In genomic region chr10:69828115-69828870, GRCh38 we compare ENCODE assay signal across 17 cellular contexts. TPM values are rescaled to one million over a fixed set of nuclear protein-coding genes. Genes with fewer than 3 reads are reported as not detected.
A peak's percentile ranks its signal among the peaks of the same experiment; 100 is the strongest.
DNase-seq lines count a peak whose midpoint lies in the region; ATAC-seq and TF ChIP-seq lines count a peak whose summit lies in the region.
"Had no signal": no experiment of that assay in that cellular context is flagged by ENCODE, and none has a peak within 500 bp of the region (broad histone marks: within the 10 kb centered on the region; RNA-seq: fewer than 3 reads in every experiment).

No MANE protein-coding gene starts in this region.

- intact Hi-C loops in natural killer cell (cut with micrococcal nuclease) = no loop called here

- H3K4me3 ChIP-seq in GM23338 = no peak overlapping the region
- H3K4me3 ChIP-seq: MG63 had no signal

- 0 out of 2 replicates have a peak overlapping the region, but pooled peaks have one; percentile 25 for H3K4me2 ChIP-seq in GM23338

- H3K79me2 ChIP-seq in GM23338 (replicated peaks; ENCODE audit: insufficient read depth) = no peaks in the 10 kb centered on the region

- H3K27ac Mint-ChIP-seq in GM23338 = no peak overlapping the region
- H3K27ac Mint-ChIP-seq in natural killer cell = peak overlapping the region in 1 of 2 donors; percentile 61
- no peak overlapping the region for H3K27ac Mint-ChIP-seq in T-helper 2 cell treated with Interferon-gamma antibody and Interleukin-4, amounts not matched to agents 5 μg/mL and 100 μg/mL, for 36 hours
- H3K27ac Mint-ChIP-seq: CD4-positive, alpha-beta memory T cell had no signal

- peaks cover 3% of the 10 kb centered on the region; the same call in 1 of the 3 replicates for H3K36me3 Mint-ChIP-seq in GM23338 (ENCODE audit: low read depth)
- no peaks in the 10 kb centered on the region for H3K36me3 Mint-ChIP-seq in natural killer cell
- H3K36me3 Mint-ChIP-seq in T-helper 2 cell treated with Interferon-gamma antibody and Interleukin-4, amounts not matched to agents 5 μg/mL and 100 μg/mL, for 36 hours (ENCODE audit: low read depth) = no peaks in the 10 kb centered on the region
- H3K36me3 Mint-ChIP-seq: CD4-positive, alpha-beta memory T cell had no signal

- H3K9me2 ChIP-seq in GM23338 (ENCODE audit: insufficient read depth) = no peaks in the 10 kb centered on the region

- H3K4me3 Mint-ChIP-seq in GM23338 = no peak overlapping the region
- peak overlapping the region; percentile 41 for H3K4me3 Mint-ChIP-seq in natural killer cell
- no peak overlapping the region for H3K4me3 Mint-ChIP-seq in T-helper 2 cell treated with Interferon-gamma antibody and Interleukin-4, amounts not matched to agents 5 μg/mL and 100 μg/mL, for 36 hours
- H3K4me3 Mint-ChIP-seq: CD4-positive, alpha-beta memory T cell had no signal

- H3K4me1 ChIP-seq in GM23338 (ENCODE audit: insufficient read depth) = peaks cover 12% of the 10 kb centered on the region

- DNase-seq in GM23338 (ENCODE audit: low spot score) (no peak), NCI-H1417 (lab: John Stamatoyannopoulos, UW) (peak in 2 of 3 experiments; percentile 45 to 64), NCI-H69 (lab: John Stamatoyannopoulos, UW) (peak; percentile 49), natural killer cell (no peak), omental fat pad (ENCODE audit: low spot score) (no peak), NCI-H510A treated with DMSO at 0.1 percent for 48 hours (lab: John Stamatoyannopoulos, UW) (no peak)
- no peak for DNase-seq in T-helper 2 cell treated with Interferon-gamma antibody and Interleukin-4, amounts not matched to agents 5 μg/mL and 100 μg/mL, for 36 hours (ENCODE audit: low spot score)
- DNase-seq: ACHN; Calu3; CD4-positive, alpha-beta memory T cell; DMS53; MG63; NCI-H1092 treated with DMSO at 0.1 percent for 48 hours; NCI-H524; T-helper 9 cell had no signal

- no peaks in the 10 kb centered on the region for H3K36me3 ChIP-seq in GM23338 (ENCODE audit: insufficient read depth)
- H3K36me3 ChIP-seq: MG63 had no signal

- no peaks in the 10 kb centered on the region for H3F3A ChIP-seq in GM23338 (replicated peaks; ENCODE audit: low read depth)

- H3K4me1 Mint-ChIP-seq in GM23338 (peaks cover 30% of the 10 kb centered on the region), natural killer cell (peaks cover 68 to 82% of the 10 kb centered on the region in 2 donors)
- no peaks in the 10 kb centered on the region for H3K4me1 Mint-ChIP-seq in T-helper 2 cell treated with Interferon-gamma antibody and Interleukin-4, amounts not matched to agents 5 μg/mL and 100 μg/mL, for 36 hours (ENCODE audit: low read depth)
- H3K4me1 Mint-ChIP-seq: CD4-positive, alpha-beta memory T cell had no signal

- H2AFZ ChIP-seq in GM23338 = no peak overlapping the region

- TF ChIP-seq CTCF in GM23338 (conservative IDR thresholded peaks at IDR 0.05; ENCODE audit: low read depth in 2 of 2) = no peak
- TF ChIP-seq CTCF in natural killer cell (IDR thresholded peaks at IDR 0.05) = no peak
- TF ChIP-seq CTCF in omental fat pad (IDR thresholded peaks at IDR 0.05) = no peak

- ATAC-seq in GM23338 (peak; percentile 46), natural killer cell (peak in 1 of 3 donors; percentile 59), HG03432 (IDR thresholded peaks at IDR 0.05; ENCODE audit: unreplicated experiment) (no peak), omental fat pad (ENCODE audit: low FRiP score) (no peak)

- H3K9me3 Mint-ChIP-seq in GM23338 = no peaks in the 10 kb centered on the region
- H3K9me3 Mint-ChIP-seq in natural killer cell = no peaks in the 10 kb centered on the region
- H3K9me3 Mint-ChIP-seq in T-helper 2 cell treated with Interferon-gamma antibody and Interleukin-4, amounts not matched to agents 5 μg/mL and 100 μg/mL, for 36 hours = no peaks in the 10 kb centered on the region
- H3K9me3 Mint-ChIP-seq: CD4-positive, alpha-beta memory T cell had no signal

- peaks cover 15% of the 10 kb centered on the region for H3K27me3 Mint-ChIP-seq in GM23338 (ENCODE audit: insufficient read depth, low read depth, poor library complexity)
- H3K27me3 Mint-ChIP-seq in natural killer cell (ENCODE audit: low read depth in 2 of 2) = peaks cover 0 to 4% of the 10 kb centered on the region in 2 donors
- peaks cover 23% of the 10 kb centered on the region for H3K27me3 Mint-ChIP-seq in T-helper 2 cell treated with Interferon-gamma antibody and Interleukin-4, amounts not matched to agents 5 μg/mL and 100 μg/mL, for 36 hours (ENCODE audit: low read depth)

- H4K20me1 ChIP-seq in GM23338 (replicated peaks; ENCODE audit: insufficient read depth) = no peaks in the 10 kb centered on the region

- H3K27me3 ChIP-seq in GM23338 (ENCODE audit: insufficient read depth) = no peaks in the 10 kb centered on the region
- H3K27me3 ChIP-seq: MG63 had no signal

- no peak overlapping the region for H3K27ac ChIP-seq in GM23338 (ENCODE audit: low read depth)
- H3K27ac ChIP-seq: RWPE1 had no signal

TF ChIP-seq in GM23338, 12 proteins besides CTCF, POLR2A, EP300 and RAD21 (continues in another document):
- no peak for TF ChIP-seq REST (IDR thresholded peaks at IDR 0.05; ENCODE audit: unreplicated experiment)
- no peak for TF ChIP-seq STAT1 (IDR thresholded peaks at IDR 0.05; ENCODE audit: unreplicated experiment)
- TF ChIP-seq ETS1 (IDR thresholded peaks at IDR 0.05) = no peak
- TF ChIP-seq EZH2phosphoT487 (IDR thresholded peaks at IDR 0.05; ENCODE audit: unreplicated experiment) = no peak
- no peak for TF ChIP-seq ZNF114 (CRISPR knock-in tag; IDR thresholded peaks at IDR 0.05)

RNA-seq across cellular contexts. Expression of gene COL13A1, which starts 26.6 kb away (rescaled TPM):
- total RNA-seq in GM23338 (2014; rRNA removed; shearing (Covaris generic)) = 7.1 and 8.6 TPM in 2 replicates
- polyA plus RNA-seq in GM23338 (2016; fragmentation: Nextera tagmentation; extraction: Ambion mirVana) = 5.1 and 5.2 TPM in 2 replicates
- total RNA-seq in natural killer cell (10 to 100 TPM in 2 of 3 donors, 1 to 10 TPM in 1; 5.2 to 22.0 (median 10.3) TPM), omental fat pad (under 1 TPM in 2 of 4 donors, not detected in 2; 0.46 to 0.60 TPM)
- total RNA-seq: CD4-positive, alpha-beta memory T cell had no signal
- polyA plus RNA-seq: CD4-positive, alpha-beta memory T cell had no signal

Comparison
In these comparisons a context has a peak if more than half of its experiments do, and no peak if none do; other contexts are left out.
1. DNase-seq: peak in NCI-H1417 (2 of 3) and NCI-H69 (single experiment); none in GM23338 (single experiment), natural killer cell (single experiment), T-helper 2 cell treated with Interferon-gamma antibody and Interleukin-4, amounts not matched to agents 5 μg/mL and 100 μg/mL, for 36 hours (single experiment), omental fat pad (single experiment) and NCI-H510A treated with DMSO at 0.1 percent for 48 hours (single experiment).